Comparison of ENCODE assay signal across 11 cellular contexts in the genomic region with DNA sequence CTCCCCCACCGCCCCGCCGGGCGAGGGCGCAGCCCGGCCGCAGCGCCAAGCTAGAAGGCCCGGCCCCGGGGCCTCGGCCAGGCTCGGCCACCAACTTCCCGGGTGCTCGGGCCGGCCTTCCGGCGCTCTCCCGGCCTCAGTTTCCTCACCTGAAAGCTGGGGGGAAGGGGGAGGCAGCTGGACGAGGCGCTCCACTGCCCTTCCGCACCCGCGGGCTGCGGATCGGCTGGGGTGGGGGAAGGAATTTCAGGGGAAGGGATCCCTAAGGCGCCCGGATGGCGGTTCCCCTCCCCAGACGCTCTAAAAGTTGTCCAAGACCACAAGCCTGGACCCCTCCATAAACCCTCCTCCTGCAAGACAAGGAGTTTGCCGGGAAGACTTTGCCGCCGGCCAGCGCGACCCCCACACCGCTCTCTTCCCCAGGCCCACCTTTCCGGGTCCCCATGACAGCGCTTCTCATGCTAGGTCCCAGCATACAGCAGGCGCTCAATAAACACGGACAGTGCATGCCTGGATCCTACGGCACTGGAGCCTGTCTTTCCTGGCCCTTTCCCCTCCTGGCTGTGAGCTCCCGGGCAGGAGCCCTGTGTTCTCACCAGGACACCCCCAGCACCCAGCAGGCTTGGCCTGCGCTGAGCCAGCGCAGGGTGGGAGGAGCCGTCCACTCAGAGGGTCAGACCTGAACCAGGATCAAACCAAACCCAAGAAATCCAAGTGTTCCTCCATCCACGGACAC. TPM values are rescaled to one million over a fixed set of nuclear protein-coding genes. Genes with fewer than 3 reads are reported as not detected.
DNase-seq lines count a peak whose midpoint lies in the region; ATAC-seq, FAIRE-seq and TF ChIP-seq lines count a peak whose summit lies in the region.
"Had no signal": no experiment of that assay in that cellular context is flagged by ENCODE, and none has a peak within 500 bp of the region (broad histone marks: within the 10 kb centered on the region; RNA-seq: fewer than 3 reads in every experiment).

No MANE protein-coding gene starts in this region.

- no peak overlapping the region for H3K27ac ChIP-seq in HUES6 (ENCODE audit: low read depth, low read length)
- no peak overlapping the region for H3K27ac ChIP-seq in astrocyte (ENCODE audit: low read depth, low read length)
- H3K27ac ChIP-seq in substantia nigra (ENCODE audit: low read depth, low read length, poor library complexity, severe bottlenecking): no peak overlapping the region
- H3K27ac ChIP-seq: brain microvascular endothelial cell had no signal

- no peak for TF ChIP-seq CTCF in astrocyte (IDR thresholded peaks at IDR 0.05; ENCODE audit: insufficient read depth, low read depth, low read length)

- no peak for FAIRE-seq in astrocyte (lab: Jason Lieb, UNC)

- peak overlapping the region; percentile 41 for H2AFZ ChIP-seq in astrocyte (ENCODE audit: low read depth, low read length)

- H3K27ac Mint-ChIP-seq in astrocyte (ENCODE audit: unreplicated experiment): no peak overlapping the region
- H3K27ac Mint-ChIP-seq in stimulated activated memory B cell treated with anti-CD40 and anti-IgM and Interleukin-4, amounts not matched to agents 10 μg/mL and 1 μg/mL and 100 μg/mL, for 72 hours: no peak overlapping the region

- no peak for ATAC-seq in stimulated activated memory B cell treated with anti-CD40 and anti-IgM and Interleukin-4, amounts not matched to agents 10 μg/mL and 1 μg/mL and 100 μg/mL, for 72 hours

- H3K9ac ChIP-seq in HUES6 (ENCODE audit: low read length) (no peak overlapping the region), astrocyte (ENCODE audit: low read length) (peak overlapping the region; percentile 27)

- H3K4me2 ChIP-seq in astrocyte (ENCODE audit: low read length): peak overlapping the region; percentile 82

- peak overlapping the region; percentile 66 for H3K4me3 ChIP-seq in HUES6 (ENCODE audit: low read depth, low read length)
- peak overlapping the region; percentile 49 for H3K4me3 ChIP-seq in astrocyte (ENCODE audit: insufficient read depth, low read depth, low read length)
- peak overlapping the region; percentile 59 for H3K4me3 ChIP-seq in iPS-18c (ENCODE audit: insufficient read depth, low read depth, low read length)

- peaks cover 25% of the 10 kb centered on the region for H3K4me1 ChIP-seq in HUES6 (ENCODE audit: control insufficient read depth, insufficient read depth, low read length)
- H3K4me1 ChIP-seq in astrocyte (ENCODE audit: insufficient read depth, low read length): no peaks in the 10 kb centered on the region

- H3K4me1 Mint-ChIP-seq in astrocyte (ENCODE audit: low read depth, unreplicated experiment): no peaks in the 10 kb centered on the region
- H3K4me1 Mint-ChIP-seq in stimulated activated memory B cell treated with anti-CD40 and anti-IgM and Interleukin-4, amounts not matched to agents 10 μg/mL and 1 μg/mL and 100 μg/mL, for 72 hours: peaks cover 39% of the 10 kb centered on the region

- H3K9me3 Mint-ChIP-seq in astrocyte (ENCODE audit: unreplicated experiment): no peaks in the 10 kb centered on the region
- no peaks in the 10 kb centered on the region for H3K9me3 Mint-ChIP-seq in stimulated activated memory B cell treated with anti-CD40 and anti-IgM and Interleukin-4, amounts not matched to agents 10 μg/mL and 1 μg/mL and 100 μg/mL, for 72 hours

- peaks cover 9% of the 10 kb centered on the region for H4K20me1 ChIP-seq in astrocyte (ENCODE audit: insufficient read depth, low read length)

- DNase-seq in astrocyte (ENCODE audit: low read depth): no peak
- no peak for DNase-seq in substantia nigra (lab: John Stamatoyannopoulos, UW)
- no peak for DNase-seq in Ammon's horn (ENCODE audit: low spot score)
- DNase-seq in activated CD4-positive, alpha-beta T cell treated with anti-CD3 and anti-CD28 coated beads for 1 hour: no peak
- no peak for DNase-seq in activated effector memory CD4-positive, alpha-beta T cell treated with Interleukin-2 at 50 U/mL for 16 hours
- DNase-seq: brain microvascular endothelial cell, GDM1 had no signal

- no peaks in the 10 kb centered on the region for H3K79me2 ChIP-seq in astrocyte (ENCODE audit: insufficient read depth, low read length)

- H3K27me3 Mint-ChIP-seq in astrocyte (ENCODE audit: low read depth, unreplicated experiment): peaks cover 62% of the 10 kb centered on the region
- H3K27me3 Mint-ChIP-seq in stimulated activated memory B cell treated with anti-CD40 and anti-IgM and Interleukin-4, amounts not matched to agents 10 μg/mL and 1 μg/mL and 100 μg/mL, for 72 hours: peaks cover 84% of the 10 kb centered on the region

- H3K4me3 Mint-ChIP-seq in astrocyte (ENCODE audit: unreplicated experiment): peak overlapping the region; percentile 62
- H3K4me3 Mint-ChIP-seq in stimulated activated memory B cell treated with anti-CD40 and anti-IgM and Interleukin-4, amounts not matched to agents 10 μg/mL and 1 μg/mL and 100 μg/mL, for 72 hours: peak overlapping the region; percentile 65

- no peaks in the 10 kb centered on the region for H3K36me3 Mint-ChIP-seq in astrocyte (ENCODE audit: low read depth, unreplicated experiment)
- H3K36me3 Mint-ChIP-seq in stimulated activated memory B cell treated with anti-CD40 and anti-IgM and Interleukin-4, amounts not matched to agents 10 μg/mL and 1 μg/mL and 100 μg/mL, for 72 hours: no peaks in the 10 kb centered on the region

- no peaks in the 10 kb centered on the region for H3K9me3 ChIP-seq in HUES6 (ENCODE audit: control insufficient read depth, insufficient read depth, low read depth, low read length)
- H3K9me3 ChIP-seq in astrocyte (ENCODE audit: insufficient read depth, low read depth, low read length): no peaks in the 10 kb centered on the region
- no peaks in the 10 kb centered on the region for H3K9me3 ChIP-seq in iPS-18c (ENCODE audit: control insufficient read depth, insufficient read depth, low read length)

- H3K36me3 ChIP-seq in HUES6 (ENCODE audit: control insufficient read depth, insufficient read depth, low read length) (no peaks in the 10 kb centered on the region), astrocyte (ENCODE audit: insufficient read depth, low read length) (no peaks in the 10 kb centered on the region)
- H3K36me3 ChIP-seq: brain microvascular endothelial cell had no signal

- H3K27me3 ChIP-seq in HUES6 (ENCODE audit: control insufficient read depth, insufficient read depth, low read length): peaks cover 81% of the 10 kb centered on the region
- H3K27me3 ChIP-seq in astrocyte (ENCODE audit: insufficient read depth, low read length): peaks cover 23% of the 10 kb centered on the region

RNA-seq across cellular contexts. Expression of a gene that starts 18.1 kb away (rescaled TPM):
- 0.54 and 0.89 TPM in 2 replicates for total RNA-seq in astrocyte
- total RNA-seq: glomerular endothelial cell had no signal
